ENCODE assay signal across 10 cellular contexts in the genomic region with DNA sequence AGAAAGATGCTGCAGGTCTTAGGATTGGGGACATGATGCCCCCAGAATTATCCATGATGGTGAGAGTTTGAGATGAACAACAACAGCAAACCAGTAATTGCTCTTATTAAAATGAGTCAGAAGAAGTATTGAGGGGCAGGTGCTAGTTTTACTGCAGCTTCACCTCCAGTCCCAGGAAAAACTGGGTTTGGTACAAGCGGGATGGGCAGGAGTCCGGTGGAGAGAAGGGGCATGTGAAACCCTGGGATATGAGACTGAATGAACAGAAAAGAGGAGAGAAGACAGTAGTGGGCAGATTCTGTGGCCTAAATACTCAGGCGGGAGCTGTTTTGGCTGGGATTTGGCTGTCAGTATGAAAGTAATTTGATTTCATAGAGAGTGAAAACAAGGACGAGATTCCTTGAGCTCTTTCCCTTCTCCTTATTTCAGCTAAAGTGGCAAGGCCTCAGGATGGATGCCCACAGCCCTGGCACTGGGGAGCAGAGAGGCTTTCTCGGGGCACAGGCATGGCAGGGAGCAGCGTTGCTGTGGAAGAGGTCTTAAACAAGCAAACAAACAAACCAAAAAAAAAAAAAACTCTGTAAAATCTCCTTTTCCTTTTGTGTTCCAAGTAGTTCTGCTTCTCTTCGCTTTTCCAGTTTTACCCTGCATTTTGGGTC. TPM values are rescaled to one million over a fixed set of nuclear protein-coding genes. Genes with fewer than 3 reads are reported as not detected.
A peak's percentile ranks its signal among the peaks of the same experiment; 100 is the strongest.
DNase-seq lines count a peak whose midpoint lies in the region; ATAC-seq, FAIRE-seq and TF ChIP-seq lines count a peak whose summit lies in the region.
"Had no signal": no experiment of that assay in that cellular context is flagged by ENCODE, and none has a peak within 500 bp of the region (broad histone marks: within the 10 kb centered on the region; RNA-seq: fewer than 3 reads in every experiment).

No MANE protein-coding gene starts in this region.

- H3K9me3 Mint-ChIP-seq in endothelial cell (ENCODE audit: unreplicated experiment) (no peaks in the 10 kb centered on the region), nephron (no peaks in the 10 kb centered on the region)
- no peaks in the 10 kb centered on the region for H3K9me3 Mint-ChIP-seq in activated CD4-positive, alpha-beta T cell treated with anti-CD3 and anti-CD28 coated beads, Interleukin-2, amount 10 ng/mL, durations not matched to agents 24 days and 14 days

- peaks cover 77% of the 10 kb centered on the region for H3K4me1 Mint-ChIP-seq in endothelial cell (ENCODE audit: unreplicated experiment)
- peaks cover 76% of the 10 kb centered on the region for H3K4me1 Mint-ChIP-seq in nephron
- peaks cover 20% of the 10 kb centered on the region for H3K4me1 Mint-ChIP-seq in activated CD4-positive, alpha-beta T cell treated with anti-CD3 and anti-CD28 coated beads, Interleukin-2, amount 10 ng/mL, durations not matched to agents 24 days and 14 days

- H3K27ac Mint-ChIP-seq in endothelial cell (ENCODE audit: unreplicated experiment) (peak overlapping the region; percentile 94), nephron (peak overlapping the region in 1 of 3 experiments; percentile 94)
- H3K27ac Mint-ChIP-seq in activated CD4-positive, alpha-beta T cell treated with anti-CD3 and anti-CD28 coated beads, Interleukin-2, amount 10 ng/mL, durations not matched to agents 24 days and 14 days = no peak overlapping the region

- no peak for FAIRE-seq in GM12891 (lab: Jason Lieb, UNC)

- peaks cover 22% of the 10 kb centered on the region for H3K27me3 Mint-ChIP-seq in endothelial cell (ENCODE audit: unreplicated experiment)
- H3K27me3 Mint-ChIP-seq in nephron (ENCODE audit: low read depth) = peaks cover 100% of the 10 kb centered on the region
- H3K27me3 Mint-ChIP-seq in activated CD4-positive, alpha-beta T cell treated with anti-CD3 and anti-CD28 coated beads, Interleukin-2, amount 10 ng/mL, durations not matched to agents 24 days and 14 days = peaks cover 48% of the 10 kb centered on the region

- H3K4me3 Mint-ChIP-seq in endothelial cell (ENCODE audit: unreplicated experiment) = peak overlapping the region; percentile 87
- peak overlapping the region; percentile 22 to 85 (median 67) for H3K4me3 Mint-ChIP-seq in nephron
- no peak overlapping the region for H3K4me3 Mint-ChIP-seq in activated CD4-positive, alpha-beta T cell treated with anti-CD3 and anti-CD28 coated beads, Interleukin-2, amount 10 ng/mL, durations not matched to agents 24 days and 14 days

- peak; percentile 35 for DNase-seq in M059J (ENCODE audit: low read depth)
- DNase-seq in endothelial cell (ENCODE audit: low spot score) = no peak
- DNase-seq in iPS-NIHi11 (ENCODE audit: low spot score) = no peak
- DNase-seq in activated CD4-positive, alpha-beta T cell treated with anti-CD3 and anti-CD28 coated beads, Interleukin-2, amount 10 ng/mL, durations not matched to agents 24 days and 14 days = no peak
- DNase-seq in GM12891 (ENCODE audit: insufficient read length, low spot score) = no peak
- DNase-seq: effector CD4-positive, alpha-beta T cell had no signal

- TF ChIP-seq POLR2A in GM12891 (IDR thresholded peaks at IDR 0.05; ENCODE audit: low read depth, low read length) = no peak

- H3K27ac ChIP-seq in 22Rv1 = peak overlapping the region; percentile 99

- no peak for TF ChIP-seq CTCF in 22Rv1 (IDR thresholded peaks at IDR 0.05)
- TF ChIP-seq CTCF in endothelial cell (IDR thresholded peaks at IDR 0.05; ENCODE audit: unreplicated experiment) = no peak
- TF ChIP-seq CTCF in nephron (IDR thresholded peaks at IDR 0.05; ENCODE audit: unreplicated experiment in 3 of 3) = no peak

- intact Hi-C loops in activated CD4-positive, alpha-beta T cell treated with anti-CD3 and anti-CD28 coated beads, Interleukin-2, amount 10 ng/mL, durations not matched to agents 24 days and 14 days (cut with micrococcal nuclease) = no loop called here

- H3K36me3 Mint-ChIP-seq in endothelial cell (ENCODE audit: low read depth, unreplicated experiment) (peaks cover 5% of the 10 kb centered on the region), nephron (ENCODE audit: low read depth) (peaks cover 34% of the 10 kb centered on the region)
- peaks cover 4% of the 10 kb centered on the region for H3K36me3 Mint-ChIP-seq in activated CD4-positive, alpha-beta T cell treated with anti-CD3 and anti-CD28 coated beads, Interleukin-2, amount 10 ng/mL, durations not matched to agents 24 days and 14 days (ENCODE audit: low read depth)

- ATAC-seq in HG03571 (IDR thresholded peaks at IDR 0.05; ENCODE audit: unreplicated experiment) = no peak

TF ChIP-seq in GM12891, 5 proteins besides CTCF, POLR2A, EP300 and RAD21:
- no peak for TF ChIP-seq TAF1 (IDR thresholded peaks at IDR 0.05; ENCODE audit: low read depth, low read length)
- TF ChIP-seq POLR2AphosphoS5 (IDR thresholded peaks at IDR 0.05; ENCODE audit: low read depth, low read length) = no peak
- no peak for TF ChIP-seq PAX5 (IDR thresholded peaks at IDR 0.05; ENCODE audit: insufficient read depth, low read length, severe bottlenecking)
- TF ChIP-seq SPI1 (IDR thresholded peaks at IDR 0.05; ENCODE audit: low read depth, low read length) = no peak

RNA-seq across cellular contexts. Expression of a gene that starts 30.7 kb away (rescaled TPM):
- total RNA-seq in M059J (2014; rRNA removed; shearing (Covaris generic)) = 38.5 and 52.0 TPM in 2 replicates
- total RNA-seq in endothelial cell (ENCODE audit: unreplicated experiment) = 9.9 TPM
- total RNA-seq in activated CD4-positive, alpha-beta T cell treated with anti-CD3 and anti-CD28 coated beads, Interleukin-2, amount 10 ng/mL, durations not matched to agents 24 days and 14 days = 8.3 and 10.4 TPM in 2 replicates
- 0.30 TPM for polyA plus RNA-seq in GM12891 (2012; ENCODE audit: low read depth, missing spikeins)

RNA-seq across cellular contexts. Expression of a gene that starts 56.6 kb away (rescaled TPM):
- 0.62 TPM in 1 of 2 replicates, not detected in the other for total RNA-seq in M059J (2014; rRNA removed; shearing (Covaris generic))
- 0.69 TPM for total RNA-seq in endothelial cell (ENCODE audit: unreplicated experiment)
- total RNA-seq in activated CD4-positive, alpha-beta T cell treated with anti-CD3 and anti-CD28 coated beads, Interleukin-2, amount 10 ng/mL, durations not matched to agents 24 days and 14 days = 0.12 TPM in 1 of 2 replicates, not detected in the other
- polyA plus RNA-seq in GM12891 (2012; ENCODE audit: low read depth, missing spikeins) = not detected
- total RNA-seq: LHCN-M2 had no signal
